2 cellular contexts compared by ENCODE assay signal in genomic region chr20:62508641-62509051, GRCh38.
TF ChIP-seq lines count a peak whose summit lies in the region.

No MANE protein-coding gene starts in this region.

TF ChIP-seq in HEK293, 187 proteins besides CTCF, POLR2A, EP300 and RAD21 (continued from another document and continues in another):
- TF ChIP-seq ZNF280C (tag by site-specific recombination; IDR thresholded peaks at IDR 0.05) (no peak), ZNF366 (tag by site-specific recombination; conservative IDR thresholded peaks at IDR 0.05) (0 out of 2 replicates have a peak, but pooled peaks have one; percentile 11), HIC1 (tag by site-specific recombination; IDR thresholded peaks at IDR 0.05) (0 out of 2 replicates have a peak, but pooled peaks have one; percentile 50), REPIN1 (tag by site-specific recombination; IDR thresholded peaks at IDR 0.05; ENCODE audit: low read depth) (no peak), ZBTB10 (tag by site-specific recombination; IDR thresholded peaks at IDR 0.05) (peak; percentile 68), ZNF544 (tag by site-specific recombination; IDR thresholded peaks at IDR 0.05) (no peak), KLF9 (tag by site-specific recombination; IDR thresholded peaks at IDR 0.05; ENCODE audit: low read depth) (no peak), ZNF239 (tag by site-specific recombination; IDR thresholded peaks at IDR 0.05) (no peak), KLF8 (tag by site-specific recombination; IDR thresholded peaks at IDR 0.05) (no peak), ZBTB1 (tag by site-specific recombination; IDR thresholded peaks at IDR 0.05) (no peak), ZNF169 (tag by site-specific recombination; IDR thresholded peaks at IDR 0.05) (no peak), ZNF248 (tag by site-specific recombination; IDR thresholded peaks at IDR 0.05) (no peak), PRDM10 (tag by site-specific recombination; IDR thresholded peaks at IDR 0.05) (peak; percentile 54), SP2 (tag by site-specific recombination; IDR thresholded peaks at IDR 0.05) (no peak), ZNF600 (tag by site-specific recombination; IDR thresholded peaks at IDR 0.05) (peak; percentile 73)

TF ChIP-seq in WTC11, 78 proteins besides CTCF, POLR2A, EP300 and RAD21 (continued from another document):
- no peak for TF ChIP-seq ZNF317 (CRISPR knock-in tag; IDR thresholded peaks at IDR 0.05; ENCODE audit: borderline replicate concordance, low read depth)
- no peak for TF ChIP-seq MXD4 (CRISPR knock-in tag; IDR thresholded peaks at IDR 0.05; ENCODE audit: borderline replicate concordance)
- TF ChIP-seq ZNF138 (CRISPR knock-in tag; conservative IDR thresholded peaks at IDR 0.05), result no peak
- no peak for TF ChIP-seq ATF3 (CRISPR knock-in tag; conservative IDR thresholded peaks at IDR 0.05)
- no peak for TF ChIP-seq FOXP1 (CRISPR knock-in tag; IDR thresholded peaks at IDR 0.05; ENCODE audit: borderline replicate concordance)
- TF ChIP-seq HMGA2 (CRISPR knock-in tag; IDR thresholded peaks at IDR 0.05), result no peak
TF ChIP-seq in WTC11: peak in this region for 0.
